In genomic region chr19:11197291-11198174, GRCh38 we compare ENCODE assay signal across 7 cellular contexts.
DNase-seq lines count a peak whose midpoint lies in the region; ATAC-seq lines count a peak whose summit lies in the region.

Gene KANK2, minus strand, starts transcription at chr19:11197545. Its CDS starts 3,034 bp downstream, at chr19:11194511.

- ATAC-seq in GM18517 (IDR thresholded peaks at IDR 0.05; ENCODE audit: unreplicated experiment) (peak; percentile 80), HG02973 (IDR thresholded peaks at IDR 0.05; ENCODE audit: unreplicated experiment) (peak; percentile 50)

- DNase-seq in NCI-H2171 treated with DMSO at 0.1 percent for 48 hours (lab: John Stamatoyannopoulos, UW) (peak; percentile 69), iris pigment epithelial cell (ENCODE audit: low read depth) (peak; percentile 78)
- DNase-seq in activated CD4-positive, CD25-positive, alpha-beta regulatory T cell treated with anti-CD3 and anti-CD28 coated beads, Interleukin-2, amount 50 U/mL, for 16 hours (ENCODE audit: low read depth, low spot score) = peak; percentile 34
- peak; percentile 54 for DNase-seq in central memory CD4-positive, alpha-beta T cell
- peak; percentile 55 to 63 for DNase-seq in stimulated activated CD4-positive, alpha-beta T cell treated with anti-CD3 and anti-CD28 coated beads, Interleukin-12 subunit alpha, Interleukin-12 subunit beta, amount 100 ng/mL, for 24 hours (ENCODE audit: low read depth in 2 of 2)

Comparison
In these comparisons a context has a peak if more than half of its experiments do, and no peak if none do; other contexts are left out.
1. Peak in every context shown above with its lines: DNase-seq and ATAC-seq.